ENCODE assay signal across 14 cellular contexts in the genomic region with DNA sequence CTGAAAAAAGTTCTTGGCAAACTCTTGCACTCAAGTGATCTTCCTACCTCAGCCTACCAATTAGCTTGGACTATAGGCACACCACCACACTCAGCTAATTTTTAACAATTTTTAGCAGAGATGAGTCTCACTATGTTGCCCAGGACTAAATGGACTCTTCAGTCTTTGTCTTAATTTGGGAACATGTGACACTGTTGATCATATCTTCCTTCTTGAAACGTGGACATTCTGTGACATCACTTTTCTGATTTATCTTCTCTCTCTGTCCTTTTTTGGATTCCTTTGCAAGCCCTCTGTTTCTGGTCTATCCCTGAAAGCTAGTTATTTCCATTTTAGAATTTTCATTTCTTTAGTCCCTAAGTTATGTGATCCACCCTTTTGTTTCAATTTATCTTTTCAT. TPM values are rescaled to one million over a fixed set of nuclear protein-coding genes. Genes with fewer than 3 reads are reported as not detected.
DNase-seq lines count a peak whose midpoint lies in the region; ATAC-seq and TF ChIP-seq lines count a peak whose summit lies in the region.
"Had no signal": no experiment of that assay in that cellular context is flagged by ENCODE, and none has a peak within 500 bp of the region (broad histone marks: within the 10 kb centered on the region; RNA-seq: fewer than 3 reads in every experiment).

No MANE protein-coding gene starts in this region.

- CTCF ChIA-PET in activated naive CD4-positive, alpha-beta T cell treated with anti-CD3 and anti-CD28 coated beads, Interleukin-2, amount 10 ng/mL, durations not matched to agents 7 days and 5 days (lab: Charles Lee): interaction anchor here (1.0 to 1.1 kb wide), 4 partner anchors 11 to 267 kb away, joined by 3 read pairs; no protein-coding TSS in a partner anchor
- CTCF ChIA-PET in Caco-2 (lab: Charles Lee) (no interaction called here), A673 (lab: Charles Lee) (no interaction called here)

- peaks cover 57% of the 10 kb centered on the region for H3K4me1 Mint-ChIP-seq in activated naive CD4-positive, alpha-beta T cell treated with anti-CD3 and anti-CD28 coated beads, Interleukin-2, amount 50 U/mL, for 24 hours
- H3K4me1 Mint-ChIP-seq in activated naive CD4-positive, alpha-beta T cell treated with anti-CD3 and anti-CD28 coated beads, Interleukin-2, amount 10 ng/mL, durations not matched to agents 7 days and 5 days: peaks cover 5% of the 10 kb centered on the region
- H3K4me1 Mint-ChIP-seq in Caco-2 (ENCODE audit: low read depth, unreplicated experiment): peaks cover 32% of the 10 kb centered on the region
- H3K4me1 Mint-ChIP-seq in activated T-helper 17 cell treated with anti-CD3 and anti-CD28 coated beads, Interleukin-2, amount 50 U/mL, for 72 hours: peaks cover 23% of the 10 kb centered on the region
- peaks cover 5% of the 10 kb centered on the region for H3K4me1 Mint-ChIP-seq in progenitor cell of endocrine pancreas (ENCODE audit: low read depth)

- peak overlapping the region; percentile 56 for H3K27ac Mint-ChIP-seq in activated naive CD4-positive, alpha-beta T cell treated with anti-CD3 and anti-CD28 coated beads, Interleukin-2, amount 50 U/mL, for 24 hours
- H3K27ac Mint-ChIP-seq in activated naive CD4-positive, alpha-beta T cell treated with anti-CD3 and anti-CD28 coated beads, Interleukin-2, amount 10 ng/mL, durations not matched to agents 7 days and 5 days: no peak overlapping the region
- H3K27ac Mint-ChIP-seq in Caco-2 (ENCODE audit: unreplicated experiment) (peak overlapping the region; percentile 8), progenitor cell of endocrine pancreas (peak overlapping the region; percentile 9)
- peak overlapping the region; percentile 28 for H3K27ac Mint-ChIP-seq in activated T-helper 17 cell treated with anti-CD3 and anti-CD28 coated beads, Interleukin-2, amount 50 U/mL, for 72 hours

- no peak overlapping the region for H3K4me3 Mint-ChIP-seq in activated naive CD4-positive, alpha-beta T cell treated with anti-CD3 and anti-CD28 coated beads, Interleukin-2, amount 50 U/mL, for 24 hours
- H3K4me3 Mint-ChIP-seq in activated naive CD4-positive, alpha-beta T cell treated with anti-CD3 and anti-CD28 coated beads, Interleukin-2, amount 10 ng/mL, durations not matched to agents 7 days and 5 days: no peak overlapping the region
- H3K4me3 Mint-ChIP-seq in Caco-2 (ENCODE audit: unreplicated experiment) (no peak overlapping the region), progenitor cell of endocrine pancreas (ENCODE audit: low read depth) (no peak overlapping the region)
- H3K4me3 Mint-ChIP-seq in activated T-helper 17 cell treated with anti-CD3 and anti-CD28 coated beads, Interleukin-2, amount 50 U/mL, for 72 hours: no peak overlapping the region

- intact Hi-C loops in Caco-2 (cut with micrococcal nuclease; ENCODE audit: unreplicated experiment) (loop anchor here (10.0 kb wide), 1 partner anchor 96 kb away; no protein-coding TSS in a partner anchor), A673 (cut with micrococcal nuclease; ENCODE audit: unreplicated experiment) (loop anchor here (5.0 kb wide), 1 partner anchor 269 kb away; no protein-coding TSS in a partner anchor)

- no peak for DNase-seq in activated naive CD4-positive, alpha-beta T cell treated with anti-CD3 and anti-CD28 coated beads, Interleukin-2, amount 10 ng/mL, durations not matched to agents 7 days and 5 days
- DNase-seq in Caco-2 (no peak), progenitor cell of endocrine pancreas (ENCODE audit: low spot score, unreplicated experiment) (no peak), A673 (ENCODE audit: low spot score) (no peak), NCI-H526 (lab: John Stamatoyannopoulos, UW) (no peak)
- DNase-seq: AML-193, MG63, NCI-H1092 treated with DMSO at 0.1 percent for 48 hours, NCI-H1694 treated with DMSO at 0.1 percent for 48 hours, PC-3 had no signal

- H3K36me3 ChIP-seq in Caco-2 (ENCODE audit: control insufficient read depth, insufficient read depth, low read length): peaks cover 3% of the 10 kb centered on the region; the same call in 1 of the 2 replicates
- no peaks in the 10 kb centered on the region for H3K36me3 ChIP-seq in A673 (ENCODE audit: insufficient read depth, low read length, poor library complexity, severe bottlenecking)
- H3K36me3 ChIP-seq: MG63 had no signal

- no peak for TF ChIP-seq CTCF in Caco-2 (IDR thresholded peaks at IDR 0.05; ENCODE audit: insufficient read depth in 1 of 2, low read depth in 1 of 2, low read length in 1 of 2, severe bottlenecking in 1 of 2, unreplicated experiment in 1 of 2)
- no peak for TF ChIP-seq CTCF in progenitor cell of endocrine pancreas (IDR thresholded peaks at IDR 0.05; ENCODE audit: unreplicated experiment)
- no peak for TF ChIP-seq CTCF in A673 (conservative IDR thresholded peaks at IDR 0.05; ENCODE audit: low read depth, low read length)

- POLR2A ChIA-PET in Caco-2 (lab: Charles Lee) (no interaction called here), A673 (lab: Charles Lee; ENCODE audit: low non-redundant PET) (no interaction called here)

- no peaks in the 10 kb centered on the region for H3K9me3 ChIP-seq in Caco-2
- no peaks in the 10 kb centered on the region for H3K9me3 ChIP-seq in A673 (ENCODE audit: low read depth, low read length, poor library complexity, severe bottlenecking)
- H3K9me3 ChIP-seq: A549, MG63 had no signal

- H3K4me1 ChIP-seq in Caco-2: peaks cover 17% of the 10 kb centered on the region
- H3K4me1 ChIP-seq in A673 (ENCODE audit: insufficient read depth, low read length, poor library complexity, severe bottlenecking): peaks cover 5% of the 10 kb centered on the region
- H3K4me1 ChIP-seq: A549 had no signal

- BruUV-seq in Caco-2 (replicated peaks; lab: Mats Ljungman, UMichigan): no TSS peak
- no TSS peak for BruUV-seq in A673 (replicated peaks; lab: Mats Ljungman, UMichigan)

- H3K27me3 Mint-ChIP-seq in activated naive CD4-positive, alpha-beta T cell treated with anti-CD3 and anti-CD28 coated beads, Interleukin-2, amount 50 U/mL, for 24 hours: no peaks in the 10 kb centered on the region
- no peaks in the 10 kb centered on the region for H3K27me3 Mint-ChIP-seq in activated naive CD4-positive, alpha-beta T cell treated with anti-CD3 and anti-CD28 coated beads, Interleukin-2, amount 10 ng/mL, durations not matched to agents 7 days and 5 days
- H3K27me3 Mint-ChIP-seq in Caco-2 (ENCODE audit: insufficient read depth, unreplicated experiment): no peaks in the 10 kb centered on the region
- H3K27me3 Mint-ChIP-seq in activated T-helper 17 cell treated with anti-CD3 and anti-CD28 coated beads, Interleukin-2, amount 50 U/mL, for 72 hours: no peaks in the 10 kb centered on the region
- H3K27me3 Mint-ChIP-seq in progenitor cell of endocrine pancreas: no peaks in the 10 kb centered on the region

- H3K27ac ChIP-seq in A673 (ENCODE audit: low read depth, low read length, poor library complexity, severe bottlenecking): no peak overlapping the region
- H3K27ac ChIP-seq: A549 had no signal

- H3K4me3 ChIP-seq in Caco-2 (ENCODE audit: low read depth, low read length): no peak overlapping the region
- H3K4me3 ChIP-seq in A673 (ENCODE audit: low read depth, low read length, poor library complexity, severe bottlenecking): no peak overlapping the region
- H3K4me3 ChIP-seq: A549, MG63 had no signal

- H3K27me3 ChIP-seq in Caco-2 (replicated peaks; ENCODE audit: control insufficient read depth, insufficient read depth, low read length) (no peaks in the 10 kb centered on the region), A673 (replicated peaks; ENCODE audit: insufficient read depth, low read depth, low read length, poor library complexity) (no peaks in the 10 kb centered on the region)
- H3K27me3 ChIP-seq: MG63 had no signal

- peaks cover 6% of the 10 kb centered on the region for H3K36me3 Mint-ChIP-seq in activated naive CD4-positive, alpha-beta T cell treated with anti-CD3 and anti-CD28 coated beads, Interleukin-2, amount 50 U/mL, for 24 hours
- no peaks in the 10 kb centered on the region for H3K36me3 Mint-ChIP-seq in activated naive CD4-positive, alpha-beta T cell treated with anti-CD3 and anti-CD28 coated beads, Interleukin-2, amount 10 ng/mL, durations not matched to agents 7 days and 5 days
- H3K36me3 Mint-ChIP-seq in Caco-2 (ENCODE audit: insufficient read depth, unreplicated experiment): peaks cover 32% of the 10 kb centered on the region
- peaks cover 15% of the 10 kb centered on the region for H3K36me3 Mint-ChIP-seq in activated T-helper 17 cell treated with anti-CD3 and anti-CD28 coated beads, Interleukin-2, amount 50 U/mL, for 72 hours (ENCODE audit: low read depth)
- H3K36me3 Mint-ChIP-seq in progenitor cell of endocrine pancreas (ENCODE audit: insufficient read depth): no peaks in the 10 kb centered on the region

- no peak for ATAC-seq in activated T-helper 17 cell treated with anti-CD3 and anti-CD28 coated beads, Interleukin-2, amount 50 U/mL, for 72 hours (replicated peaks)
- ATAC-seq: A549, HepG2, PC-3 had no signal

- H3K9me3 Mint-ChIP-seq in activated naive CD4-positive, alpha-beta T cell treated with anti-CD3 and anti-CD28 coated beads, Interleukin-2, amount 50 U/mL, for 24 hours: no peaks in the 10 kb centered on the region
- no peaks in the 10 kb centered on the region for H3K9me3 Mint-ChIP-seq in activated naive CD4-positive, alpha-beta T cell treated with anti-CD3 and anti-CD28 coated beads, Interleukin-2, amount 10 ng/mL, durations not matched to agents 7 days and 5 days
- H3K9me3 Mint-ChIP-seq in Caco-2 (ENCODE audit: unreplicated experiment) (no peaks in the 10 kb centered on the region), progenitor cell of endocrine pancreas (ENCODE audit: low read depth) (peaks cover 3% of the 10 kb centered on the region)
- H3K9me3 Mint-ChIP-seq in activated T-helper 17 cell treated with anti-CD3 and anti-CD28 coated beads, Interleukin-2, amount 50 U/mL, for 72 hours: no peaks in the 10 kb centered on the region

RNA-seq across cellular contexts. Expression of gene RSF1, which starts 42.0 kb away (rescaled TPM):
- total RNA-seq in Caco-2 (2022): 108 and 121 TPM in 2 replicates
- total RNA-seq in activated T-helper 17 cell treated with anti-CD3 and anti-CD28 coated beads, Interleukin-2, amount 50 U/mL, for 72 hours: 10 to 100 TPM; 46.2 to 68.7 TPM
- 88.0 and 91.8 TPM in 2 replicates for total RNA-seq in progenitor cell of endocrine pancreas
- 94.1 and 112 TPM in 2 replicates for total RNA-seq in A673 (2021)

RNA-seq across cellular contexts. Expression of gene AAMDC, which starts 42.4 kb away (rescaled TPM):
- total RNA-seq in Caco-2 (2022): 87.7 and 89.7 TPM in 2 replicates
- 1 to 10 TPM; 7.4 to 7.7 TPM for total RNA-seq in activated T-helper 17 cell treated with anti-CD3 and anti-CD28 coated beads, Interleukin-2, amount 50 U/mL, for 72 hours
- total RNA-seq in progenitor cell of endocrine pancreas: 20.4 TPM in 2 replicates
- total RNA-seq in A673 (2021): 15.7 and 18.1 TPM in 2 replicates
